ENCODE assay signal across 1 cellular context in the genomic region with DNA sequence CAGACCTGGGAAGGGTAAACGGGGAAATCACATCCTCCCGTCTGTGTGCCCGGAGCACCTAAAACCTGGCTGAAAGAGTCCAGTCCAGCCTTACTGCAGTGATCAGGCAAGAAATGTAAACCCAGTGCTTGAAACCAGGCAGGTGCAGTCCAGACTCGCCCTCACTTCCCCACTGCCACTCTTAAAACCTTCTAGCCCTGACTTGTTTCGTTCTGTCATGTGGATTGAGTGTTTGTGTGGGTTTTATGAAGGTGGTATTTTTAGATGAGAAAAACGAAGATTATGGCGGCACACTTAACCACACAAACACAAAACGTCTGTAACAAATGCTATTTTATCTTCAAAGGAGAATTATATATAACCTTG.
TF ChIP-seq lines count a peak whose summit lies in the region.

No MANE protein-coding gene starts in this region.

TF ChIP-seq in endothelial cell of umbilical vein, 7 proteins besides CTCF, POLR2A, EP300 and RAD21:
- TF ChIP-seq, protein P1, sequence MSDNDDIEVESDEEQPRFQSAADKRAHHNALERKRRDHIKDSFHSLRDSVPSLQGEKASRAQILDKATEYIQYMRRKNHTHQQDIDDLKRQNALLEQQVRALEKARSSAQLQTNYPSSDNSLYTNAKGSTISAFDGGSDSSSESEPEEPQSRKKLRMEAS (IDR thresholded peaks at IDR 0.05; ENCODE audit: insufficient read depth, insufficient read length), result no peak
- TF ChIP-seq JUN (IDR thresholded peaks at IDR 0.05; ENCODE audit: borderline replicate concordance, insufficient read depth, insufficient read length, low read depth) (no peak), FOS (IDR thresholded peaks at IDR 0.05; ENCODE audit: borderline replicate concordance, insufficient read depth, low read length) (no peak), MYC (IDR thresholded peaks at IDR 0.05; ENCODE audit: low read depth, low read length) (no peak), EZH2 (IDR thresholded peaks at IDR 0.05; ENCODE audit: borderline replicate concordance, low read depth, low read length, severe bottlenecking) (no peak), POLR2AphosphoS5 (IDR thresholded peaks at IDR 0.05; ENCODE audit: insufficient read depth, low read depth, low read length) (no peak), GATA2 (IDR thresholded peaks at IDR 0.05; ENCODE audit: insufficient read depth, insufficient read length, low read depth, low read length) (no peak)
